In genomic region chr12:113181975-113182374, GRCh38 we compare ENCODE assay signal across 26 cellular contexts. TPM values are rescaled to one million over a fixed set of nuclear protein-coding genes. Genes with fewer than 3 reads are reported as not detected.
"Had no signal": no experiment of that assay in that cellular context is flagged by ENCODE, and none has a peak within 500 bp of the region (broad histone marks: within the 10 kb centered on the region; RNA-seq: fewer than 3 reads in every experiment).

No MANE protein-coding gene starts in this region.

- H3K9me3 Mint-ChIP-seq: endodermal cell had no signal

- H3K27ac Mint-ChIP-seq: T-helper 2 cell treated with Interferon-gamma antibody and Interleukin-4, amounts not matched to agents 5 μg/mL and 100 μg/mL, for 36 hours had no signal

- ATAC-seq: activated CD4-positive, CD25-positive, alpha-beta regulatory T cell treated with anti-CD3 and anti-CD28 coated beads, Interleukin-2, amount 50 U/mL, for 24 hours; body of pancreas; gastrocnemius medialis; naive thymus-derived CD4-positive, alpha-beta T cell; stimulated activated naive CD8-positive, alpha-beta T cell treated with anti-CD3 and anti-CD28 coated beads, Interleukin-15, Interleukin-2, amounts not matched to agents 100 U/mL and 50 U/mL, for 24 hours had no signal

- DNase-seq: activated CD4-positive, alpha-beta T cell treated with anti-CD3 and anti-CD28 coated beads, Interleukin-2, amount 50 U/mL, for 1 hour; activated gamma-delta T cell treated with Interleukin-2 at 50 U/mL for 16 hours; body of pancreas; cortex of kidney; endodermal cell; esophagus squamous epithelium; gastrocnemius medialis; hippocampal formation; left ventricle myocardium inferior; naive thymus-derived CD4-positive, alpha-beta T cell; sigmoid colon; stimulated activated CD4-positive, alpha-beta T cell treated with anti-CD3 and anti-CD28 coated beads, Interleukin-15, amount 100 ng/mL, for 24 hours; stimulated activated CD4-positive, alpha-beta T cell treated with anti-CD3 and anti-CD28 coated beads, Interleukin-2, amount 100 ng/mL, for 48 hours; stimulated activated naive CD8-positive, alpha-beta T cell treated with anti-CD3 and anti-CD28 coated beads, Interleukin-15, Interleukin-2, amounts not matched to agents 100 U/mL and 50 U/mL, for 24 hours; SW 1271 had no signal

- H3K27me3 ChIP-seq: body of pancreas, cardiac muscle cell, esophagus squamous epithelium, gastrocnemius medialis, sigmoid colon, suprapubic skin, tibial nerve had no signal

- H3K4me3 Mint-ChIP-seq: endodermal cell; T-helper 2 cell treated with Interferon-gamma antibody and Interleukin-4, amounts not matched to agents 5 μg/mL and 100 μg/mL, for 36 hours had no signal

- H3K4me3 ChIP-seq: body of pancreas, cardiac muscle cell, esophagus squamous epithelium, gastrocnemius medialis, left ventricle myocardium inferior, sigmoid colon, smooth muscle cell, suprapubic skin, tibial nerve had no signal

- H3K9me3 ChIP-seq: body of pancreas, esophagus squamous epithelium, gastrocnemius medialis, sigmoid colon, suprapubic skin had no signal

- H3K27ac ChIP-seq: body of pancreas, cardiac muscle cell, esophagus squamous epithelium, gastrocnemius medialis, left ventricle myocardium inferior, sigmoid colon, suprapubic skin, tibial nerve, VCaP had no signal

- H3K4me2 ChIP-seq: smooth muscle cell had no signal

- H3K27me3 Mint-ChIP-seq: naive thymus-derived CD4-positive, alpha-beta T cell had no signal

RNA-seq across cellular contexts. Expression of gene CFAP73, which starts 32.5 kb away (rescaled TPM):
- total RNA-seq: cardiac muscle cell, endodermal cell, gastrocnemius medialis, left ventricle myocardium inferior, lung microvascular endothelial cell, osteoblast, posterior vena cava, sigmoid colon, smooth muscle cell, tibial nerve, urinary bladder had no signal
- polyA plus RNA-seq: cardiac muscle cell; naive thymus-derived CD4-positive, alpha-beta T cell; smooth muscle cell had no signal

RNA-seq across cellular contexts. Expression of gene RASAL1, which starts 46.4 kb away (rescaled TPM):
- total RNA-seq: gastrocnemius medialis, left ventricle myocardium inferior, lung microvascular endothelial cell, osteoblast, posterior vena cava, smooth muscle cell had no signal
- polyA plus RNA-seq: smooth muscle cell had no signal
